In the genomic region with DNA sequence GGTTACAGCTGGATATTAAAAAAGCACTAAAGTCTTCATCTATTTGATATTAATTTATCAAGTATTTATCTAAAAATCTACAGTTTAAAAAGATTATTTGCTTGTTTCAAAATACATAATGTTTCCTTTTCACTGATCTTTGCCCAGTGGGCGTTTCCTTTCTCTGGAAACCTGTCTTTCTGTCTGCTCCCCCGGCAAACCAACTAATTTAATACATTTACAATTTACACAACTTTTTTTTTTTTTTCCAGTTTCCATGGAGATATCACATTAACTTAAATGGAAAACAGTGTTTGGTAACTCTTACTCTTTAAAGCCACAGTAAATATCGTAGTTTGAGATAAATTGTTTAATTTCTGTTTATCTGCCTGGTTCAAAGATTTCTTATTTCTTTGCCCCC, we compare ENCODE assay signal across 16 cellular contexts. TPM values are rescaled to one million over a fixed set of nuclear protein-coding genes. Genes with fewer than 3 reads are reported as not detected.
DNase-seq lines count a peak whose midpoint lies in the region; ATAC-seq, FAIRE-seq and TF ChIP-seq lines count a peak whose summit lies in the region.
"Had no signal": no experiment of that assay in that cellular context is flagged by ENCODE, and none has a peak within 500 bp of the region (broad histone marks: within the 10 kb centered on the region; RNA-seq: fewer than 3 reads in every experiment).

No MANE protein-coding gene starts in this region.

- 24% methylated on average over 3 of the region's 3 CpGs for WGBS in liver

- H3K9ac ChIP-seq in liver (ENCODE audit: low read depth in 1 of 2, low read length in 2 of 2) (peak overlapping the region in 1 of 2 donors; percentile 65), subcutaneous abdominal adipose tissue (ENCODE audit: low read length in 5 of 5) (no peak overlapping the region), kidney (ENCODE audit: low read length in 2 of 2) (no peak overlapping the region)
- H3K9ac ChIP-seq: BLaER1 had no signal

- intact Hi-C loops in kidney (cut with DNase I): no loop called here
- intact Hi-C loops in vagina (cut with DNase I): no loop called here

- ATAC-seq in GM21825 (IDR thresholded peaks at IDR 0.05; ENCODE audit: unreplicated experiment): no peak

- H3K4me1 ChIP-seq in liver (ENCODE audit: control insufficient read depth in 4 of 4, insufficient read depth in 4 of 4, low read length in 3 of 4): peaks cover 8 to 49% (median 42%) of the 10 kb centered on the region in 4 donors
- H3K4me1 ChIP-seq in subcutaneous abdominal adipose tissue (ENCODE audit: control insufficient read depth in 5 of 5, insufficient read depth in 5 of 5, low read length in 5 of 5): peaks cover 2 to 53% (median 36%) of the 10 kb centered on the region in 5 donors
- no peaks in the 10 kb centered on the region for H3K4me1 ChIP-seq in kidney (ENCODE audit: control insufficient read depth in 1 of 2, insufficient read depth in 1 of 2, low read depth in 1 of 2, low read length in 2 of 2)
- H3K4me1 ChIP-seq in vagina: peaks cover 14% of the 10 kb centered on the region
- H3K4me1 ChIP-seq: BLaER1 had no signal

- H3K27ac ChIP-seq in liver (ENCODE audit: low read depth in 1 of 2, low read length in 2 of 2): peak overlapping the region; percentile 58 to 64
- peak overlapping the region; percentile 59 for H3K27ac ChIP-seq in subcutaneous abdominal adipose tissue (ENCODE audit: low read depth, low read length)
- no peak overlapping the region for H3K27ac ChIP-seq in kidney (ENCODE audit: low read depth in 2 of 2, low read length in 2 of 2)
- no peak overlapping the region for H3K27ac ChIP-seq in vagina
- H3K27ac ChIP-seq: BLaER1 had no signal

- H3K27ac Mint-ChIP-seq in chondrocyte (ENCODE audit: unreplicated experiment): peak overlapping the region; percentile 15
- no peak overlapping the region for H3K27ac Mint-ChIP-seq in activated T-cell treated with anti-CD3 and anti-CD28 coated beads, Interleukin-2, amount 50 U/mL, for 24 hours
- H3K27ac Mint-ChIP-seq: HFFc6 had no signal

- peaks cover 6% of the 10 kb centered on the region for H3K9me3 Mint-ChIP-seq in chondrocyte (ENCODE audit: low read depth)
- H3K9me3 Mint-ChIP-seq in activated T-cell treated with anti-CD3 and anti-CD28 coated beads, Interleukin-2, amount 50 U/mL, for 24 hours: peaks cover 3% of the 10 kb centered on the region
- H3K9me3 Mint-ChIP-seq: HFFc6 had no signal

- peaks cover 57% of the 10 kb centered on the region for H3K4me1 Mint-ChIP-seq in chondrocyte (ENCODE audit: low read depth)
- H3K4me1 Mint-ChIP-seq in activated T-cell treated with anti-CD3 and anti-CD28 coated beads, Interleukin-2, amount 50 U/mL, for 24 hours (ENCODE audit: low read depth): peaks cover 4% of the 10 kb centered on the region

- TF ChIP-seq CTCF in chondrocyte (IDR thresholded peaks at IDR 0.05) (no peak), liver (IDR thresholded peaks at IDR 0.05; ENCODE audit: low read depth, low read length, missing input control) (no peak), kidney (IDR thresholded peaks at IDR 0.05; ENCODE audit: borderline replicate concordance, extremely low read depth, insufficient read depth) (no peak), vagina (IDR thresholded peaks at IDR 0.05) (no peak)

- no peaks in the 10 kb centered on the region for H3K9me3 ChIP-seq in liver (ENCODE audit: control insufficient read depth in 4 of 4, low read length in 3 of 4)
- H3K9me3 ChIP-seq in subcutaneous abdominal adipose tissue (ENCODE audit: control insufficient read depth in 5 of 5, low read length in 5 of 5): no peaks in the 10 kb centered on the region
- no peaks in the 10 kb centered on the region for H3K9me3 ChIP-seq in kidney (ENCODE audit: control insufficient read depth in 1 of 2, low read length in 2 of 2)
- no peaks in the 10 kb centered on the region for H3K9me3 ChIP-seq in vagina

- peaks cover 6% of the 10 kb centered on the region for H3K36me3 Mint-ChIP-seq in chondrocyte (ENCODE audit: low read depth)
- H3K36me3 Mint-ChIP-seq in activated T-cell treated with anti-CD3 and anti-CD28 coated beads, Interleukin-2, amount 50 U/mL, for 24 hours (ENCODE audit: low read depth): no peaks in the 10 kb centered on the region

- no peak for TF ChIP-seq POLR2A in vagina (IDR thresholded peaks at IDR 0.05)

- H3K27me3 Mint-ChIP-seq in chondrocyte (ENCODE audit: low read depth): no peaks in the 10 kb centered on the region
- peaks cover 50% of the 10 kb centered on the region for H3K27me3 Mint-ChIP-seq in activated T-cell treated with anti-CD3 and anti-CD28 coated beads, Interleukin-2, amount 50 U/mL, for 24 hours

- TF ChIP-seq RAD21 in liver (IDR thresholded peaks at IDR 0.05): peak in 1 of 2 donors; percentile 7

- no peak overlapping the region for H3K4me3 Mint-ChIP-seq in chondrocyte (ENCODE audit: unreplicated experiment)
- H3K4me3 Mint-ChIP-seq in activated T-cell treated with anti-CD3 and anti-CD28 coated beads, Interleukin-2, amount 50 U/mL, for 24 hours: no peak overlapping the region
- H3K4me3 Mint-ChIP-seq: HFFc6 had no signal

- DNase-seq in HEK293T (ENCODE audit: extremely low spot score): no peak
- no peak for DNase-seq in chondrocyte (ENCODE audit: low spot score)
- DNase-seq in activated T-cell treated with anti-CD3 and anti-CD28 coated beads, Interleukin-2, amount 50 U/mL, for 24 hours: no peak
- DNase-seq in kidney: no peak
- no peak for DNase-seq in vagina (ENCODE audit: extremely low spot score in 2 of 2)
- DNase-seq: GF-D8, HFFc6, KG1, NCI-H1092, NCI-H1694 treated with DMSO at 0.1 percent for 48 hours, NCI-H82, SHP77 treated with DMSO at 0.1 percent for 48 hours had no signal

- FAIRE-seq in kidney (lab: Jason Lieb, UNC): no peak

- H3K36me3 ChIP-seq in liver (ENCODE audit: control insufficient read depth in 4 of 4, insufficient read depth in 3 of 4, low read depth in 1 of 4, low read length in 3 of 4) (no peaks in the 10 kb centered on the region), subcutaneous abdominal adipose tissue (ENCODE audit: control insufficient read depth in 5 of 5, insufficient read depth in 5 of 5, low read length in 5 of 5) (no peaks in the 10 kb centered on the region), kidney (ENCODE audit: control insufficient read depth in 1 of 2, insufficient read depth in 2 of 2, low read length in 2 of 2) (no peaks in the 10 kb centered on the region), vagina (no peaks in the 10 kb centered on the region)
- H3K36me3 ChIP-seq: BLaER1 had no signal

- POLR2A ChIA-PET in HEK293T (lab: Yijun Ruan, JAX): interaction anchor here (0.6 to 1.3 kb wide), 2 partner anchors 10 to 1317 kb away, joined by 3 read pairs; no protein-coding TSS in a partner anchor

- H3K27me3 ChIP-seq in liver (ENCODE audit: control insufficient read depth in 4 of 4, insufficient read depth in 4 of 4, low read length in 3 of 4): no peaks in the 10 kb centered on the region
- peaks cover 0 to 4% (median 0%) of the 10 kb centered on the region in 5 donors for H3K27me3 ChIP-seq in subcutaneous abdominal adipose tissue (ENCODE audit: control insufficient read depth in 5 of 5, insufficient read depth in 4 of 5, low read length in 5 of 5)
- no peaks in the 10 kb centered on the region for H3K27me3 ChIP-seq in vagina
- H3K27me3 ChIP-seq: BLaER1 had no signal

- CTCF ChIA-PET in HEK293T (lab: Yijun Ruan, JAX): interaction anchor here (0.7 to 1.1 kb wide), 2 partner anchors 17 to 263 kb away, joined by 3 read pairs; no protein-coding TSS in a partner anchor

- H3K4me3 ChIP-seq in liver (ENCODE audit: low read depth in 1 of 3, low read length in 3 of 3) (no peak overlapping the region), subcutaneous abdominal adipose tissue (ENCODE audit: low read depth in 1 of 5, low read length in 5 of 5) (no peak overlapping the region), kidney (ENCODE audit: low read length in 2 of 2) (no peak overlapping the region), vagina (no peak overlapping the region)
- H3K4me3 ChIP-seq: BLaER1 had no signal

TF ChIP-seq in HEK293T, 16 proteins besides CTCF, POLR2A, EP300 and RAD21:
- TF ChIP-seq ZNF384 (IDR thresholded peaks at IDR 0.05) (peak; percentile 74), FOXM1 (IDR thresholded peaks at IDR 0.05; ENCODE audit: borderline replicate concordance) (no peak)

TF ChIP-seq in liver, 16 proteins besides CTCF, POLR2A, EP300 and RAD21:
- no peak for TF ChIP-seq FOXA1 (IDR thresholded peaks at IDR 0.05)
- TF ChIP-seq HNF4A (conservative IDR thresholded peaks at IDR 0.05): peak; percentile 75 to 83
- TF ChIP-seq HNF4G (IDR thresholded peaks at IDR 0.05): peak; percentile 62
- TF ChIP-seq SP1 (IDR thresholded peaks at IDR 0.05): peak; percentile 40
- TF ChIP-seq, protein P1, sequence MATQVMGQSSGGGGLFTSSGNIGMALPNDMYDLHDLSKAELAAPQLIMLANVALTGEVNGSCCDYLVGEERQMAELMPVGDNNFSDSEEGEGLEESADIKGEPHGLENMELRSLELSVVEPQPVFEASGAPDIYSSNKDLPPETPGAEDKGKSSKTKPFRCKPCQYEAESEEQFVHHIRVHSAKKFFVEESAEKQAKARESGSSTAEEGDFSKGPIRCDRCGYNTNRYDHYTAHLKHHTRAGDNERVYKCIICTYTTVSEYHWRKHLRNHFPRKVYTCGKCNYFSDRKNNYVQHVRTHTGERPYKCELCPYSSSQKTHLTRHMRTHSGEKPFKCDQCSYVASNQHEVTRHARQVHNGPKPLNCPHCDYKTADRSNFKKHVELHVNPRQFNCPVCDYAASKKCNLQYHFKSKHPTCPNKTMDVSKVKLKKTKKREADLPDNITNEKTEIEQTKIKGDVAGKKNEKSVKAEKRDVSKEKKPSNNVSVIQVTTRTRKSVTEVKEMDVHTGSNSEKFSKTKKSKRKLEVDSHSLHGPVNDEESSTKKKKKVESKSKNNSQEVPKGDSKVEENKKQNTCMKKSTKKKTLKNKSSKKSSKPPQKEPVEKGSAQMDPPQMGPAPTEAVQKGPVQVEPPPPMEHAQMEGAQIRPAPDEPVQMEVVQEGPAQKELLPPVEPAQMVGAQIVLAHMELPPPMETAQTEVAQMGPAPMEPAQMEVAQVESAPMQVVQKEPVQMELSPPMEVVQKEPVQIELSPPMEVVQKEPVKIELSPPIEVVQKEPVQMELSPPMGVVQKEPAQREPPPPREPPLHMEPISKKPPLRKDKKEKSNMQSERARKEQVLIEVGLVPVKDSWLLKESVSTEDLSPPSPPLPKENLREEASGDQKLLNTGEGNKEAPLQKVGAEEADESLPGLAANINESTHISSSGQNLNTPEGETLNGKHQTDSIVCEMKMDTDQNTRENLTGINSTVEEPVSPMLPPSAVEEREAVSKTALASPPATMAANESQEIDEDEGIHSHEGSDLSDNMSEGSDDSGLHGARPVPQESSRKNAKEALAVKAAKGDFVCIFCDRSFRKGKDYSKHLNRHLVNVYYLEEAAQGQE (IDR thresholded peaks at IDR 0.05): no peak
- peak in 1 of 2 donors; percentile 24 for TF ChIP-seq JUND (IDR thresholded peaks at IDR 0.05)
- peak in 1 of 2 donors; percentile 29 for TF ChIP-seq RXRA (IDR thresholded peaks at IDR 0.05)
- TF ChIP-seq TAF1 (conservative IDR thresholded peaks at IDR 0.05): no peak
- TF ChIP-seq FOXA2 (IDR thresholded peaks at IDR 0.05): no peak

RNA-seq across cellular contexts. Expression of a gene that starts 5.3 kb away (rescaled TPM):
- total RNA-seq in chondrocyte: 76.1 to 111 TPM (median 76.5 TPM) in 3 replicates
- 10 to 100 TPM; 24.5 to 29.1 TPM for total RNA-seq in liver
- polyA plus RNA-seq in liver: 10 to 100 TPM in 1 of 2 donors, 1 to 10 TPM in 1; 5.9 to 11.8 TPM
- 15.5 TPM for total RNA-seq in kidney
- 6.2 TPM for polyA plus RNA-seq in kidney (ENCODE audit: insufficient read depth, low read depth, low replicate concordance)
- 13.8 TPM for total RNA-seq in vagina

Comparison
In these comparisons a context has a peak if more than half of its experiments do, and no peak if none do; other contexts are left out.
1. H3K27ac ChIP-seq: peak in liver (2 of 2) and subcutaneous abdominal adipose tissue (single experiment); none in kidney (0 of 2) and vagina (single experiment).